10 cellular contexts compared by ENCODE assay signal in genomic region chr2:27622921-27623384, GRCh38. TPM values are rescaled to one million over a fixed set of nuclear protein-coding genes. Genes with fewer than 3 reads are reported as not detected.
DNase-seq lines count a peak whose midpoint lies in the region; ATAC-seq and TF ChIP-seq lines count a peak whose summit lies in the region.
"Had no signal": no experiment of that assay in that cellular context is flagged by ENCODE, and none has a peak within 500 bp of the region (broad histone marks: within the 10 kb centered on the region; RNA-seq: fewer than 3 reads in every experiment).

No MANE protein-coding gene starts in this region.

- no peaks in the 10 kb centered on the region for H3K9me3 ChIP-seq in osteoblast (ENCODE audit: low read depth, low read length)

- no peak overlapping the region for H2AFZ ChIP-seq in osteoblast (ENCODE audit: low read length)

- H3K4me3 Mint-ChIP-seq in endothelial cell (ENCODE audit: unreplicated experiment): peak overlapping the region; percentile 9
- no peak overlapping the region for H3K4me3 Mint-ChIP-seq in activated CD8-positive, alpha-beta T cell treated with anti-CD3 and anti-CD28 coated beads, Interleukin-2, amount 10 ng/mL, durations not matched to agents 7 days and 5 days

- no peak for TF ChIP-seq CTCF in endothelial cell (IDR thresholded peaks at IDR 0.05; ENCODE audit: unreplicated experiment)
- TF ChIP-seq CTCF in osteoblast (IDR thresholded peaks at IDR 0.05; ENCODE audit: extremely low read depth, low read depth, low read length): no peak

- H4K20me1 ChIP-seq in osteoblast (ENCODE audit: insufficient read depth, low read length): no peaks in the 10 kb centered on the region

- no peak overlapping the region for H3K4me3 ChIP-seq in osteoblast (ENCODE audit: insufficient read depth, low read length)

- H3K27ac Mint-ChIP-seq in endothelial cell (ENCODE audit: unreplicated experiment): no peak overlapping the region
- no peak overlapping the region for H3K27ac Mint-ChIP-seq in activated CD8-positive, alpha-beta T cell treated with anti-CD3 and anti-CD28 coated beads, Interleukin-2, amount 10 ng/mL, durations not matched to agents 7 days and 5 days

- H3K4me1 ChIP-seq in osteoblast (ENCODE audit: insufficient read depth, low read length): peaks cover 29% of the 10 kb centered on the region

- H3K4me1 Mint-ChIP-seq in endothelial cell (ENCODE audit: unreplicated experiment): peaks cover 17% of the 10 kb centered on the region
- H3K4me1 Mint-ChIP-seq in activated CD8-positive, alpha-beta T cell treated with anti-CD3 and anti-CD28 coated beads, Interleukin-2, amount 10 ng/mL, durations not matched to agents 7 days and 5 days (ENCODE audit: low read depth): peaks cover 16% of the 10 kb centered on the region

- peaks cover 25% of the 10 kb centered on the region for H3K36me3 ChIP-seq in osteoblast (ENCODE audit: insufficient read depth, low read length)

- POLR2A ChIA-PET in activated CD8-positive, alpha-beta T cell treated with anti-CD3 and anti-CD28 coated beads, Interleukin-2, amount 10 ng/mL, durations not matched to agents 7 days and 5 days (lab: Charles Lee): no interaction called here

- H3K36me3 Mint-ChIP-seq in endothelial cell (ENCODE audit: low read depth, unreplicated experiment): peaks cover 37% of the 10 kb centered on the region
- H3K36me3 Mint-ChIP-seq in activated CD8-positive, alpha-beta T cell treated with anti-CD3 and anti-CD28 coated beads, Interleukin-2, amount 10 ng/mL, durations not matched to agents 7 days and 5 days (ENCODE audit: low read depth): peaks cover 47% of the 10 kb centered on the region

- H3K27me3 Mint-ChIP-seq in endothelial cell (ENCODE audit: unreplicated experiment): peaks cover 2% of the 10 kb centered on the region
- H3K27me3 Mint-ChIP-seq in activated CD8-positive, alpha-beta T cell treated with anti-CD3 and anti-CD28 coated beads, Interleukin-2, amount 10 ng/mL, durations not matched to agents 7 days and 5 days (ENCODE audit: low read depth): no peaks in the 10 kb centered on the region

- no peaks in the 10 kb centered on the region for H3K27me3 ChIP-seq in osteoblast (ENCODE audit: insufficient read depth, low read length)

- no peak for ATAC-seq in activated CD8-positive, alpha-beta T cell treated with anti-CD3 and anti-CD28 coated beads, Interleukin-2, amount 10 ng/mL, durations not matched to agents 7 days and 5 days
- ATAC-seq in GM21447 (IDR thresholded peaks at IDR 0.05; ENCODE audit: unreplicated experiment): no peak

- H3K4me2 ChIP-seq in osteoblast (ENCODE audit: insufficient read depth, low read length): peak overlapping the region; percentile 36

- CTCF ChIA-PET in activated CD8-positive, alpha-beta T cell treated with anti-CD3 and anti-CD28 coated beads, Interleukin-2, amount 10 ng/mL, durations not matched to agents 7 days and 5 days (lab: Charles Lee): interaction anchor here (2.4 kb wide), 1 partner anchor 60 kb away, joined by 8 read pairs; no protein-coding TSS in a partner anchor

- DNase-seq in ELR (ENCODE audit: low read depth) (peak; percentile 85), NCI-H226 (peak; percentile 78), endothelial cell (ENCODE audit: low spot score) (no peak), osteoblast (ENCODE audit: insufficient read length, low spot score, missing footprints) (peak; percentile 90), midbrain (lab: John Stamatoyannopoulos, UW) (no peak), NCI-H526 (lab: John Stamatoyannopoulos, UW) (no peak)
- no peak for DNase-seq in activated CD8-positive, alpha-beta T cell treated with anti-CD3 and anti-CD28 coated beads, Interleukin-2, amount 10 ng/mL, durations not matched to agents 7 days and 5 days
- DNase-seq: activated CD8-positive, alpha-beta memory T cell treated with anti-CD3 and anti-CD28 coated beads, Interleukin-2, amount 50 U/mL, for 48 hours; T1000 had no signal

- H3K9me3 Mint-ChIP-seq in endothelial cell (ENCODE audit: unreplicated experiment): no peaks in the 10 kb centered on the region
- no peaks in the 10 kb centered on the region for H3K9me3 Mint-ChIP-seq in activated CD8-positive, alpha-beta T cell treated with anti-CD3 and anti-CD28 coated beads, Interleukin-2, amount 10 ng/mL, durations not matched to agents 7 days and 5 days (ENCODE audit: insufficient read depth)

- H3K79me2 ChIP-seq in osteoblast (ENCODE audit: insufficient read depth, low read length): no peaks in the 10 kb centered on the region

- H3K27ac ChIP-seq in osteoblast (ENCODE audit: low read depth, low read length): peak overlapping the region; percentile 35

RNA-seq across cellular contexts. Expression of gene CCDC121, which starts 5.9 kb away (rescaled TPM):
- total RNA-seq in endothelial cell (ENCODE audit: unreplicated experiment) (4.7 TPM), osteoblast (1.1 and 1.2 TPM in 2 replicates)
- 1 to 10 TPM; 1.5 to 1.6 TPM for total RNA-seq in activated CD8-positive, alpha-beta T cell treated with anti-CD3 and anti-CD28 coated beads, Interleukin-2, amount 10 ng/mL, durations not matched to agents 7 days and 5 days

RNA-seq across cellular contexts. Expression of gene GPN1, which starts 5.9 kb away (rescaled TPM):
- total RNA-seq in endothelial cell (ENCODE audit: unreplicated experiment): 39.7 TPM
- total RNA-seq in osteoblast: 27.5 and 33.0 TPM in 2 replicates
- total RNA-seq in activated CD8-positive, alpha-beta T cell treated with anti-CD3 and anti-CD28 coated beads, Interleukin-2, amount 10 ng/mL, durations not matched to agents 7 days and 5 days: 10 to 100 TPM; 39.7 to 41.4 TPM

RNA-seq across cellular contexts. Expression of gene ZNF512, which starts 40.1 kb away (rescaled TPM):
- total RNA-seq in endothelial cell (ENCODE audit: unreplicated experiment): 30.1 TPM
- total RNA-seq in osteoblast: 21.4 and 21.8 TPM in 2 replicates
- 10 to 100 TPM; 37.0 to 39.0 TPM for total RNA-seq in activated CD8-positive, alpha-beta T cell treated with anti-CD3 and anti-CD28 coated beads, Interleukin-2, amount 10 ng/mL, durations not matched to agents 7 days and 5 days

RNA-seq across cellular contexts. Expression of gene SUPT7L, which starts 40.5 kb away (rescaled TPM):
- 39.1 TPM for total RNA-seq in endothelial cell (ENCODE audit: unreplicated experiment)
- 44.2 and 50.3 TPM in 2 replicates for total RNA-seq in osteoblast
- total RNA-seq in activated CD8-positive, alpha-beta T cell treated with anti-CD3 and anti-CD28 coated beads, Interleukin-2, amount 10 ng/mL, durations not matched to agents 7 days and 5 days: 10 to 100 TPM; 30.1 to 30.8 TPM

RNA-seq across cellular contexts. Expression of gene SLC4A1AP, which starts 40.7 kb away (rescaled TPM):
- total RNA-seq in endothelial cell (ENCODE audit: unreplicated experiment) (19.8 TPM), osteoblast (24.8 and 27.9 TPM in 2 replicates)
- 10 to 100 TPM; 24.2 to 25.2 TPM for total RNA-seq in activated CD8-positive, alpha-beta T cell treated with anti-CD3 and anti-CD28 coated beads, Interleukin-2, amount 10 ng/mL, durations not matched to agents 7 days and 5 days

Comparison
In these comparisons a context has a peak if more than half of its experiments do, and no peak if none do; other contexts are left out.
1. DNase-seq: peak in ELR (single experiment), NCI-H226 (single experiment) and osteoblast (single experiment); none in endothelial cell (single experiment), midbrain (single experiment), activated CD8-positive, alpha-beta T cell treated with anti-CD3 and anti-CD28 coated beads, Interleukin-2, amount 10 ng/mL, durations not matched to agents 7 days and 5 days (single experiment) and NCI-H526 (0 of 2).